In the genomic region with DNA sequence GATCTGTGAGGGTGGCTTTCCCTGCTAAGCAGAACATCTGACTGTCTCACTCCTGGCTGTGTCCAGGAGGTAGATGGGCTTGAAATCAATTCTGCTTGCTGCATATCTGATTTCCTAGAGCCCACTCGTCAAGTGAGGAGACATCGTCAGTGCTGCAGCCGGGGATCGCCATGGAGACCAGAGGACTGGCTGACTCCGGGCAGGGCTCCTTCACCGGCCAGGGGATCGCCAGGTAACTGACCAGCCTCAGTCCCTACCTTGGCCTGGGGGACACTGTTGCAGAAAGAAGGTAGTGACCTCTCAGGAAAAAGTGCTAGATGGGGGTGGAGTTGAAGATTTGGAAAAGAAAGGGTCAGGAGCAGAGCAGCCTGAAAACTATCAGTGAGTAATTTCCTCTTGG, we compare ENCODE assay signal across 23 cellular contexts. TPM values are rescaled to one million over a fixed set of nuclear protein-coding genes. Genes with fewer than 3 reads are reported as not detected.
DNase-seq lines count a peak whose midpoint lies in the region; ATAC-seq and TF ChIP-seq lines count a peak whose summit lies in the region.
"Had no signal": no experiment of that assay in that cellular context is flagged by ENCODE, and none has a peak within 500 bp of the region (broad histone marks: within the 10 kb centered on the region; RNA-seq: fewer than 3 reads in every experiment).

No MANE protein-coding gene starts in this region.

- no peak for TF ChIP-seq CTCF in nephron progenitor cell (IDR thresholded peaks at IDR 0.05)
- TF ChIP-seq CTCF in colonic mucosa (IDR thresholded peaks at IDR 0.05), result no peak

- DNase-seq in DMS79 treated with DMSO at 0.1 percent for 48 hours (lab: John Stamatoyannopoulos, UW) (peak; percentile 32), NCI-H1092 (lab: John Stamatoyannopoulos, UW) (peak; percentile 12), nephron progenitor cell (peak; percentile 22), colonic mucosa (no peak), midbrain (lab: John Stamatoyannopoulos, UW) (no peak)
- DNase-seq in activated T-cell treated with anti-CD3 and anti-CD28 coated beads, Interleukin-2, amount 50 U/mL, for 1 hour, result no peak
- DNase-seq: CD4-positive, CD25-positive, alpha-beta regulatory T cell; GM23248; H9; HFFc6; KBM-7; MM.1S; NCI-H1048; NCI-H2029 treated with DMSO at 0.1 percent for 48 hours; NCI-H226; PC-3; Right ventricle myocardium superior had no signal

- H3K4me3 ChIP-seq in colonic mucosa, result no peak overlapping the region
- H3K4me3 ChIP-seq: GM23248 had no signal

- no peak overlapping the region for H3K27ac Mint-ChIP-seq in nephron progenitor cell
- H3K27ac Mint-ChIP-seq: CD4-positive, CD25-positive, alpha-beta regulatory T cell; HFFc6 had no signal

- ATAC-seq in HG02973 (IDR thresholded peaks at IDR 0.05; ENCODE audit: unreplicated experiment), result no peak
- ATAC-seq: PC-3 had no signal

- no peaks in the 10 kb centered on the region for H3K4me1 ChIP-seq in colonic mucosa

- no peaks in the 10 kb centered on the region for H3K27me3 ChIP-seq in colonic mucosa

- H3K4me1 Mint-ChIP-seq in nephron progenitor cell, result peaks cover 56% of the 10 kb centered on the region
- H3K4me1 Mint-ChIP-seq: CD4-positive, CD25-positive, alpha-beta regulatory T cell had no signal

- H3K9me3 ChIP-seq in colonic mucosa, result no peaks in the 10 kb centered on the region

- H3K27me3 Mint-ChIP-seq in nephron progenitor cell (ENCODE audit: low read depth, poor library complexity), result peaks cover 18% of the 10 kb centered on the region

- intact Hi-C loops in colonic mucosa (cut with DNase I), result no loop called here

- H3K9ac ChIP-seq in colonic mucosa (ENCODE audit: low read depth in 2 of 2, low read length in 2 of 2), result no peak overlapping the region
- H3K9ac ChIP-seq: GM23248 had no signal

- no peaks in the 10 kb centered on the region for H3K9me3 Mint-ChIP-seq in nephron progenitor cell
- H3K9me3 Mint-ChIP-seq: H9, HFFc6 had no signal

- peak overlapping the region; percentile 39 for H3K27ac ChIP-seq in angular gyrus (ENCODE audit: low read depth, low read length)
- no peak overlapping the region for H3K27ac ChIP-seq in colonic mucosa
- H3K27ac ChIP-seq: GM23248, HL-60 had no signal

- no peaks in the 10 kb centered on the region for H3K36me3 Mint-ChIP-seq in nephron progenitor cell (ENCODE audit: low read depth)
- H3K36me3 Mint-ChIP-seq: CD4-positive, CD25-positive, alpha-beta regulatory T cell had no signal

- no peaks in the 10 kb centered on the region for H3K36me3 ChIP-seq in colonic mucosa

- no peak overlapping the region for H3K4me3 Mint-ChIP-seq in nephron progenitor cell
- H3K4me3 Mint-ChIP-seq: CD4-positive, CD25-positive, alpha-beta regulatory T cell; H9; HFFc6 had no signal

RNA-seq across cellular contexts. Expression of a gene that starts 31.3 kb away (rescaled TPM):
- total RNA-seq in colonic mucosa, result under 1 TPM; 0.20 to 0.35 TPM
- total RNA-seq: CD4-positive, CD25-positive, alpha-beta regulatory T cell; G401; H9; HT-29; PC-3; Right ventricle myocardium superior; RPMI7951 had no signal

Comparison
In these comparisons a context has a peak if more than half of its experiments do, and no peak if none do; other contexts are left out.
1. DNase-seq: peak in DMS79 treated with DMSO at 0.1 percent for 48 hours (single experiment), NCI-H1092 (single experiment) and nephron progenitor cell (single experiment); none in colonic mucosa (single experiment), activated T-cell treated with anti-CD3 and anti-CD28 coated beads, Interleukin-2, amount 50 U/mL, for 1 hour (single experiment) and midbrain (single experiment).